11 cellular contexts compared by ENCODE assay signal in genomic region chr10:86709786-86710185, GRCh38. TPM values are rescaled to one million over a fixed set of nuclear protein-coding genes. Genes with fewer than 3 reads are reported as not detected.
A peak's percentile ranks its signal among the peaks of the same experiment; 100 is the strongest.
DNase-seq lines count a peak whose midpoint lies in the region; ATAC-seq and TF ChIP-seq lines count a peak whose summit lies in the region.
"Had no signal": no experiment of that assay in that cellular context is flagged by ENCODE, and none has a peak within 500 bp of the region (broad histone marks: within the 10 kb centered on the region; RNA-seq: fewer than 3 reads in every experiment).

No MANE protein-coding gene starts in this region.

- H3K9me3 ChIP-seq in ascending aorta = no peaks in the 10 kb centered on the region
- no peaks in the 10 kb centered on the region for H3K9me3 ChIP-seq in transverse colon

- H3K4me1 ChIP-seq in ascending aorta = peaks cover 2 to 8% of the 10 kb centered on the region in 2 donors
- H3K4me1 ChIP-seq in transverse colon = peaks cover 8 to 15% (median 13%) of the 10 kb centered on the region in 4 donors

- no peak overlapping the region for H3K27ac Mint-ChIP-seq in activated naive CD8-positive, alpha-beta T cell
- H3K27ac Mint-ChIP-seq in activated naive CD8-positive, alpha-beta T cell treated with anti-CD3 and anti-CD28 coated beads, Interleukin-2, amount 50 U/mL, for 24 hours = no peak overlapping the region
- peak overlapping the region in 9 of 10 donors; percentile 28 to 98 (median 96) for H3K27ac Mint-ChIP-seq in naive thymus-derived CD8-positive, alpha-beta T cell

- POLR2A ChIA-PET in naive thymus-derived CD8-positive, alpha-beta T cell (lab: Charles Lee) = no interaction called here

- H3K36me3 Mint-ChIP-seq in activated naive CD8-positive, alpha-beta T cell = no peaks in the 10 kb centered on the region
- H3K36me3 Mint-ChIP-seq in activated naive CD8-positive, alpha-beta T cell treated with anti-CD3 and anti-CD28 coated beads, Interleukin-2, amount 50 U/mL, for 24 hours (ENCODE audit: low read depth) = no peaks in the 10 kb centered on the region
- H3K36me3 Mint-ChIP-seq in naive thymus-derived CD8-positive, alpha-beta T cell = no peaks in the 10 kb centered on the region

- in situ Hi-C loops in transverse colon (cut with MboI; ENCODE audit: low pct_ligation_motif_present in 1 of 4, low pct_unique_long_range_greater_than_20kb in 1 of 4, low sequenced_read_pairs in 3 of 4) = loop anchor here in 2 of 4 donors (5.0 to 10.0 kb wide), 2 partner anchors 193 to 195 kb away; no protein-coding TSS in a partner anchor

- H3K4me3 Mint-ChIP-seq in activated naive CD8-positive, alpha-beta T cell = peak overlapping the region; percentile 91
- no peak overlapping the region for H3K4me3 Mint-ChIP-seq in activated naive CD8-positive, alpha-beta T cell treated with anti-CD3 and anti-CD28 coated beads, Interleukin-2, amount 50 U/mL, for 24 hours
- H3K4me3 Mint-ChIP-seq in naive thymus-derived CD8-positive, alpha-beta T cell = peak overlapping the region; percentile 62 to 94 (median 86)

- peaks cover 8% of the 10 kb centered on the region for H3K4me1 Mint-ChIP-seq in activated naive CD8-positive, alpha-beta T cell (ENCODE audit: low read depth)
- peaks cover 12% of the 10 kb centered on the region for H3K4me1 Mint-ChIP-seq in activated naive CD8-positive, alpha-beta T cell treated with anti-CD3 and anti-CD28 coated beads, Interleukin-2, amount 50 U/mL, for 24 hours
- H3K4me1 Mint-ChIP-seq in naive thymus-derived CD8-positive, alpha-beta T cell = peaks cover 4 to 21% (median 17%) of the 10 kb centered on the region in 4 donors

- no peak overlapping the region for H3K4me3 ChIP-seq in ascending aorta
- H3K4me3 ChIP-seq in transverse colon = no peak overlapping the region

- H3K27me3 ChIP-seq in ascending aorta = no peaks in the 10 kb centered on the region
- H3K27me3 ChIP-seq in transverse colon = no peaks in the 10 kb centered on the region

- WGBS in transverse colon (ENCODE audit: low coverage in 1 of 2), 2 donors = 93% methylated on average over 8 of the region's 10 CpGs; no CpG with 5 or more reads in 1 of the 2 donors

- ATAC-seq in activated naive CD8-positive, alpha-beta T cell treated with anti-CD3 and anti-CD28 coated beads, Interleukin-2, amount 50 U/mL, for 24 hours = no peak
- ATAC-seq in naive thymus-derived CD8-positive, alpha-beta T cell = no peak

- no peak for TF ChIP-seq EP300 in transverse colon (IDR thresholded peaks at IDR 0.05; ENCODE audit: low read depth)

- intact Hi-C loops in ascending aorta (cut with DNase I) = loop anchor here (2.0 to 5.0 kb wide), 3 partner anchors 17 to 248 kb away; partner anchors contain the start of genes BMPR1A, MMRN2 and SNCG
- intact Hi-C loops in transverse colon (cut with DNase I; ENCODE audit: low total_unique reads) = loop anchor here (2.0 to 5.0 kb wide), 2 partner anchors 48 to 191 kb away; partner anchors contain the start of gene BMPR1A

- TF ChIP-seq POLR2A in transverse colon (IDR thresholded peaks at IDR 0.05) = no peak

- H3K27ac ChIP-seq in ascending aorta (peak overlapping the region; percentile 21 to 98), transverse colon (peak overlapping the region; percentile 93 to 98 (median 97))

- TF ChIP-seq CTCF in ascending aorta (IDR thresholded peaks at IDR 0.05) (no peak), transverse colon (IDR thresholded peaks at IDR 0.05) (no peak)

- H3K36me3 ChIP-seq in ascending aorta = peaks cover 38 to 43% of the 10 kb centered on the region in 2 donors
- no peaks in the 10 kb centered on the region for H3K36me3 ChIP-seq in transverse colon

- H3K9me3 Mint-ChIP-seq in activated naive CD8-positive, alpha-beta T cell (ENCODE audit: low read depth) = no peaks in the 10 kb centered on the region
- H3K9me3 Mint-ChIP-seq in activated naive CD8-positive, alpha-beta T cell treated with anti-CD3 and anti-CD28 coated beads, Interleukin-2, amount 50 U/mL, for 24 hours = no peaks in the 10 kb centered on the region
- no peaks in the 10 kb centered on the region for H3K9me3 Mint-ChIP-seq in naive thymus-derived CD8-positive, alpha-beta T cell

- no peak for DNase-seq in activated naive CD8-positive, alpha-beta T cell treated with anti-CD3 and anti-CD28 coated beads, Interleukin-2, amount 50 U/mL, for 24 hours
- DNase-seq in ascending aorta (ENCODE audit: low spot score in 2 of 2) (no peak), transverse colon (no peak), NCI-H526 treated with DMSO at 0.1 percent for 48 hours (lab: John Stamatoyannopoulos, UW) (no peak), pons (ENCODE audit: low spot score) (no peak)
- no peak for DNase-seq in naive thymus-derived CD8-positive, alpha-beta T cell
- DNase-seq in activated CD4-positive, alpha-beta T cell treated with anti-CD3 and anti-CD28 coated beads for 1 hour = no peak
- DNase-seq: HCEC 1CT, NCI-H526 had no signal

- no peaks in the 10 kb centered on the region for H3K27me3 Mint-ChIP-seq in activated naive CD8-positive, alpha-beta T cell
- H3K27me3 Mint-ChIP-seq in activated naive CD8-positive, alpha-beta T cell treated with anti-CD3 and anti-CD28 coated beads, Interleukin-2, amount 50 U/mL, for 24 hours = no peaks in the 10 kb centered on the region
- no peaks in the 10 kb centered on the region for H3K27me3 Mint-ChIP-seq in naive thymus-derived CD8-positive, alpha-beta T cell

RNA-seq across cellular contexts. Expression of gene LDB3, which starts 41.5 kb away (rescaled TPM):
- total RNA-seq in ascending aorta (27.4 TPM), transverse colon (10 to 100 TPM in 1 of 4 donors, 1 to 10 TPM in 3; 2.2 to 32.5 (median 2.9) TPM)
- under 1 TPM; 0.08 to 0.29 TPM for total RNA-seq in naive thymus-derived CD8-positive, alpha-beta T cell
- polyA plus RNA-seq in naive thymus-derived CD8-positive, alpha-beta T cell = not detected
- total RNA-seq: RPMI7951 had no signal

RNA-seq across cellular contexts. Expression of gene BMPR1A, which starts 46.6 kb away (rescaled TPM):
- total RNA-seq in ascending aorta (12.9 TPM), transverse colon (10 to 100 TPM; 29.3 to 45.2 (median 38.0) TPM)
- total RNA-seq in naive thymus-derived CD8-positive, alpha-beta T cell = 10 to 100 TPM; 10.4 to 11.0 TPM
- polyA plus RNA-seq in naive thymus-derived CD8-positive, alpha-beta T cell = 1 to 10 TPM; 1.1 to 5.2 (median 2.2) TPM

RNA-seq across cellular contexts. Expression of gene OPN4, which starts 55.4 kb away (rescaled TPM):
- total RNA-seq in ascending aorta (not detected), transverse colon (1 to 10 TPM in 1 of 4 donors, not detected in 3; 1.5 TPM)
- not detected for total RNA-seq in naive thymus-derived CD8-positive, alpha-beta T cell
- polyA plus RNA-seq in naive thymus-derived CD8-positive, alpha-beta T cell = not detected
- total RNA-seq: RPMI7951 had no signal

Comparison
In these comparisons a context has a peak if more than half of its experiments do, and no peak if none do; other contexts are left out.
1. H3K27ac Mint-ChIP-seq: peak in naive thymus-derived CD8-positive, alpha-beta T cell (9 of 10); none in activated naive CD8-positive, alpha-beta T cell (single experiment) and activated naive CD8-positive, alpha-beta T cell treated with anti-CD3 and anti-CD28 coated beads, Interleukin-2, amount 50 U/mL, for 24 hours (single experiment).